Comparison of ENCODE assay signal across 1 cellular context in the genomic region with DNA sequence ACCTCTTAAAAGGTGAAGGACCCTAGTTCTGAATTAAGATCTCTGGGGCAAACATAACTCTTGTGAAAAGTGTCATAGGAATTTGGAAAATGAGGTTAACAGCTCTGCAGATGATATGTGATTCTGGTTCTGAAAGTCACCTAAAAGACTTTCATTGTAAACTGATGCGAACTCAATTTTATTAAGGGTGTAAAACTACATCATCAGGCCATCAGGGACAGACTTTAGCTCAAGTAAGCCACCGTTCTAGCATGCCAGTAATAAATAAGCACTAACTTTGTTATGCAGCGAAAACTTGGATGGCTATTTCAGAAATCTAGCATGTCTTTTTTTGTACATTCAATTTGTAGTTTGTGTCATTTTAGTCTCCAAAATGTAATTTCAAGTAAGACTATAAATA.
TF ChIP-seq lines count a peak whose summit lies in the region.

No MANE protein-coding gene starts in this region.

TF ChIP-seq in HepG2, 621 proteins besides CTCF, POLR2A, EP300 and RAD21:
- TF ChIP-seq, protein P1, sequence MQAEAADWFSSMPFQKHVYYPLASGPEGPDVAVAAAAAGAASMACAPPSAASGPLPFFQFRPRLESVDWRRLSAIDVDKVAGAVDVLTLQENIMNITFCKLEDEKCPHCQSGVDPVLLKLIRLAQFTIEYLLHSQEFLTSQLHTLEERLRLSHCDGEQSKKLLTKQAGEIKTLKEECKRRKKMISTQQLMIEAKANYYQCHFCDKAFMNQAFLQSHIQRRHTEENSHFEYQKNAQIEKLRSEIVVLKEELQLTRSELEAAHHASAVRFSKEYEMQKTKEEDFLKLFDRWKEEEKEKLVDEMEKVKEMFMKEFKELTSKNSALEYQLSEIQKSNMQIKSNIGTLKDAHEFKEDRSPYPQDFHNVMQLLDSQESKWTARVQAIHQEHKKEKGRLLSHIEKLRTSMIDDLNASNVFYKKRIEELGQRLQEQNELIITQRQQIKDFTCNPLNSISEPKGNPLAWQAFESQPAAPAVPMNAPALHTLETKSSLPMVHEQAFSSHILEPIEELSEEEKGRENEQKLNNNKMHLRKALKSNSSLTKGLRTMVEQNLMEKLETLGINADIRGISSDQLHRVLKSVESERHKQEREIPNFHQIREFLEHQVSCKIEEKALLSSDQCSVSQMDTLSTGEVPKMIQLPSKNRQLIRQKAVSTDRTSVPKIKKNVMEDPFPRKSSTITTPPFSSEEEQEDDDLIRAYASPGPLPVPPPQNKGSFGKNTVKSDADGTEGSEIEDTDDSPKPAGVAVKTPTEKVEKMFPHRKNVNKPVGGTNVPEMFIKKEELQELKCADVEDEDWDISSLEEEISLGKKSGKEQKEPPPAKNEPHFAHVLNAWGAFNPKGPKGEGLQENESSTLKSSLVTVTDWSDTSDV (CRISPR knock-in tag; IDR thresholded peaks at IDR 0.05) = no peak
- TF ChIP-seq, protein P2, sequence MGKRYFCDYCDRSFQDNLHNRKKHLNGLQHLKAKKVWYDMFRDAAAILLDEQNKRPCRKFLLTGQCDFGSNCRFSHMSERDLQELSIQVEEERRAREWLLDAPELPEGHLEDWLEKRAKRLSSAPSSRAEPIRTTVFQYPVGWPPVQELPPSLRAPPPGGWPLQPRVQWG (CRISPR knock-in tag; IDR thresholded peaks at IDR 0.05; ENCODE audit: borderline replicate concordance, low read depth) = no peak
- TF ChIP-seq, protein P3, sequence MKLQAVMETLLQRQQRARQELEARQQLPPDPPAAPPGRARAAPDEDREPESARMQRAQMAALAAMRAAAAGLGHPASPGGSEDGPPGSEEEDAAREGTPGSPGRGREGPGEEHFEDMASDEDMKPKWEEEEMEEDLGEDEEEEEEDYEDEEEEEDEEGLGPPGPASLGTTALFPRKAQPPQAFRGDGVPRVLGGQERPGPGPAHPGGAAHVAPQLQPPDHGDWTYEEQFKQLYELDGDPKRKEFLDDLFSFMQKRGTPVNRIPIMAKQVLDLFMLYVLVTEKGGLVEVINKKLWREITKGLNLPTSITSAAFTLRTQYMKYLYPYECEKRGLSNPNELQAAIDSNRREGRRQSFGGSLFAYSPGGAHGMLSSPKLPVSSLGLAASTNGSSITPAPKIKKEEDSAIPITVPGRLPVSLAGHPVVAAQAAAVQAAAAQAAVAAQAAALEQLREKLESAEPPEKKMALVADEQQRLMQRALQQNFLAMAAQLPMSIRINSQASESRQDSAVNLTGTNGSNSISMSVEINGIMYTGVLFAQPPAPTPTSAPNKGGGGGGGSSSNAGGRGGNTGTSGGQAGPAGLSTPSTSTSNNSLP (IDR thresholded peaks at IDR 0.05; ENCODE audit: low read depth, low read length) = no peak
- TF ChIP-seq ZNF720 (CRISPR knock-in tag; IDR thresholded peaks at IDR 0.05) (no peak), NFKBIZ (CRISPR knock-in tag; IDR thresholded peaks at IDR 0.05) (no peak), ZNF605 (CRISPR knock-in tag; IDR thresholded peaks at IDR 0.05) (no peak), RBM39 (IDR thresholded peaks at IDR 0.05; ENCODE audit: low read depth, low read length, poor library complexity, severe bottlenecking) (no peak), LCORL (IDR thresholded peaks at IDR 0.05) (no peak), LCORL (CRISPR knock-in tag; IDR thresholded peaks at IDR 0.05) (no peak)
- TF ChIP-seq, protein P4, sequence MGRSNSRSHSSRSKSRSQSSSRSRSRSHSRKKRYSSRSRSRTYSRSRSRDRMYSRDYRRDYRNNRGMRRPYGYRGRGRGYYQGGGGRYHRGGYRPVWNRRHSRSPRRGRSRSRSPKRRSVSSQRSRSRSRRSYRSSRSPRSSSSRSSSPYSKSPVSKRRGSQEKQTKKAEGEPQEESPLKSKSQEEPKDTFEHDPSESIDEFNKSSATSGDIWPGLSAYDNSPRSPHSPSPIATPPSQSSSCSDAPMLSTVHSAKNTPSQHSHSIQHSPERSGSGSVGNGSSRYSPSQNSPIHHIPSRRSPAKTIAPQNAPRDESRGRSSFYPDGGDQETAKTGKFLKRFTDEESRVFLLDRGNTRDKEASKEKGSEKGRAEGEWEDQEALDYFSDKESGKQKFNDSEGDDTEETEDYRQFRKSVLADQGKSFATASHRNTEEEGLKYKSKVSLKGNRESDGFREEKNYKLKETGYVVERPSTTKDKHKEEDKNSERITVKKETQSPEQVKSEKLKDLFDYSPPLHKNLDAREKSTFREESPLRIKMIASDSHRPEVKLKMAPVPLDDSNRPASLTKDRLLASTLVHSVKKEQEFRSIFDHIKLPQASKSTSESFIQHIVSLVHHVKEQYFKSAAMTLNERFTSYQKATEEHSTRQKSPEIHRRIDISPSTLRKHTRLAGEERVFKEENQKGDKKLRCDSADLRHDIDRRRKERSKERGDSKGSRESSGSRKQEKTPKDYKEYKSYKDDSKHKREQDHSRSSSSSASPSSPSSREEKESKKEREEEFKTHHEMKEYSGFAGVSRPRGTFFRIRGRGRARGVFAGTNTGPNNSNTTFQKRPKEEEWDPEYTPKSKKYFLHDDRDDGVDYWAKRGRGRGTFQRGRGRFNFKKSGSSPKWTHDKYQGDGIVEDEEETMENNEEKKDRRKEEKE (IDR thresholded peaks at IDR 0.05) = no peak
- TF ChIP-seq, protein P5, sequence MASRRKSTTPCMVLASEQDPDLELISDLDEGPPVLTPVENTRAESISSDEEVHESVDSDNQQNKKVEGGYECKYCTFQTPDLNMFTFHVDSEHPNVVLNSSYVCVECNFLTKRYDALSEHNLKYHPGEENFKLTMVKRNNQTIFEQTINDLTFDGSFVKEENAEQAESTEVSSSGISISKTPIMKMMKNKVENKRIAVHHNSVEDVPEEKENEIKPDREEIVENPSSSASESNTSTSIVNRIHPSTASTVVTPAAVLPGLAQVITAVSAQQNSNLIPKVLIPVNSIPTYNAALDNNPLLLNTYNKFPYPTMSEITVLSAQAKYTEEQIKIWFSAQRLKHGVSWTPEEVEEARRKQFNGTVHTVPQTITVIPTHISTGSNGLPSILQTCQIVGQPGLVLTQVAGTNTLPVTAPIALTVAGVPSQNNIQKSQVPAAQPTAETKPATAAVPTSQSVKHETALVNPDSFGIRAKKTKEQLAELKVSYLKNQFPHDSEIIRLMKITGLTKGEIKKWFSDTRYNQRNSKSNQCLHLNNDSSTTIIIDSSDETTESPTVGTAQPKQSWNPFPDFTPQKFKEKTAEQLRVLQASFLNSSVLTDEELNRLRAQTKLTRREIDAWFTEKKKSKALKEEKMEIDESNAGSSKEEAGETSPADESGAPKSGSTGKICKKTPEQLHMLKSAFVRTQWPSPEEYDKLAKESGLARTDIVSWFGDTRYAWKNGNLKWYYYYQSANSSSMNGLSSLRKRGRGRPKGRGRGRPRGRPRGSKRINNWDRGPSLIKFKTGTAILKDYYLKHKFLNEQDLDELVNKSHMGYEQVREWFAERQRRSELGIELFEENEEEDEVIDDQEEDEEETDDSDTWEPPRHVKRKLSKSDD (CRISPR knock-in tag; IDR thresholded peaks at IDR 0.05; ENCODE audit: low read depth) = no peak
